In the genomic region with DNA sequence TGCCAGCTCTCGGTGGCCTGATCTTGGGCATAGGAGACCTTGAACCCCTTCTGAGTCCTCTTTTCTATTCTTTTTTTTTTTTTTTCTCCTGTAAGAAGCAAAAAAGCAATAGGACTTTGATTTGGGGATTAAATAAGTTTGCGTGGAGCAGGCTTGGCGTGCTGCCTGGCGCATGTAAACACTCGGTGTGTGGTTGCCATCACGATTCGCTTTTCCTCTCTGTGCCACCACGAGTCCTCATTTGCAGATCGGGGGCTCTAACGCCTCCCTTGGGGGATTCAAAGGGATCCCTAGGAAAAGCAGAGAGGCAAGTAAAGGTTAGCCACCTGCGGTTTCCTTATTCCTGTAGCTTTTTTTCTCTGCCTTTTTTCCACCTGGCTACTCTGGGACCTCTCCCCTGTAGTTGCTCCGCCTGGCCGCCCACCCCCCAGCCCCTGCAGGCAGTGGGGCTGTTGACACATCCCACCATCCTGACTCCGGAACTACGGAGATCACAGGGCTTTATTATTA, we compare ENCODE assay signal across 8 cellular contexts. TPM values are rescaled to one million over a fixed set of nuclear protein-coding genes. Genes with fewer than 3 reads are reported as not detected.
A peak's percentile ranks its signal among the peaks of the same experiment; 100 is the strongest.
DNase-seq lines count a peak whose midpoint lies in the region; ATAC-seq and TF ChIP-seq lines count a peak whose summit lies in the region.

No MANE protein-coding gene starts in this region.

- peak; percentile 21 for DNase-seq in NCI-H2171 treated with DMSO at 0.1 percent for 48 hours (lab: John Stamatoyannopoulos, UW)
- no peak for DNase-seq in NCI-H2171 (lab: John Stamatoyannopoulos, UW)
- DNase-seq in SK-N-SH, result peak; percentile 35
- peak; percentile 61 for DNase-seq in dermis blood vessel endothelial cell
- peak; percentile 42 for DNase-seq in lung (ENCODE audit: low spot score)
- peak; percentile 42 for DNase-seq in superior temporal gyrus (ENCODE audit: extremely low spot score)
- no peak for DNase-seq in occipital lobe (lab: John Stamatoyannopoulos, UW)
- no peak for DNase-seq in SK-N-DZ (ENCODE audit: low spot score)

- H3F3A ChIP-seq in SK-N-SH (replicated peaks; ENCODE audit: insufficient read depth), result no peaks in the 10 kb centered on the region

- H3K4me2 ChIP-seq in SK-N-SH, result peak overlapping the region; percentile 85

- TF ChIP-seq EP300 in SK-N-SH (IDR thresholded peaks at IDR 0.05; ENCODE audit: borderline replicate concordance in 1 of 2, low read depth in 1 of 2, low read length in 1 of 2), result no peak

- H3K4me1 ChIP-seq in SK-N-SH (ENCODE audit: control insufficient read depth in 1 of 2, insufficient read depth in 2 of 2, low read depth in 1 of 2, low read length in 1 of 2) (peaks cover 10 to 34% of the 10 kb centered on the region in 2 experiments; a peak in 3 of 4 replicates), lung (ENCODE audit: control insufficient read depth in 2 of 2, insufficient read depth in 2 of 2, low read length in 2 of 2) (peaks cover 3 to 23% of the 10 kb centered on the region in 2 donors)

- POLR2A ChIA-PET in SK-N-SH (lab: Yijun Ruan, JAX), result no interaction called here

- ATAC-seq in lung (ENCODE audit: insufficient read depth, low FRiP score), result no peak

- H3K9me2 ChIP-seq in SK-N-SH, result no peaks in the 10 kb centered on the region

- peaks cover 53% of the 10 kb centered on the region for H4K20me1 ChIP-seq in SK-N-SH (ENCODE audit: insufficient read depth)

- 5% methylated on average over 15 of the region's 15 CpGs for WGBS in SK-N-SH (ENCODE audit: low lambda C conversion rate)
- WGBS in lung, 2 donors, result 2 to 3% methylated on average over 15 of the region's 15 CpGs

- H3K27me3 ChIP-seq in SK-N-SH (ENCODE audit: insufficient read depth), result no peaks in the 10 kb centered on the region
- H3K27me3 ChIP-seq in lung (ENCODE audit: control insufficient read depth, insufficient read depth), result no peaks in the 10 kb centered on the region

- H3K9me3 ChIP-seq in SK-N-SH (no peaks in the 10 kb centered on the region), lung (ENCODE audit: control insufficient read depth in 2 of 2, insufficient read depth in 1 of 2, low read length in 1 of 2) (no peaks in the 10 kb centered on the region)

- H3K27ac ChIP-seq in SK-N-SH (ENCODE audit: low read depth in 2 of 2, low read length in 1 of 2) (peak overlapping the region; percentile 25 to 92; a peak in 2 of 4 replicates), lung (ENCODE audit: low read depth in 1 of 2, low read length in 1 of 2) (peak overlapping the region; percentile 88 to 93)

- peak overlapping the region; percentile 96 for H3K9ac ChIP-seq in SK-N-SH

- H3K79me2 ChIP-seq in SK-N-SH (ENCODE audit: insufficient read depth), result peaks cover 96% of the 10 kb centered on the region

- TF ChIP-seq CTCF in SK-N-SH (IDR thresholded peaks at IDR 0.05) (no peak), lung (IDR thresholded peaks at IDR 0.05; ENCODE audit: control extremely low read depth, extremely low read depth) (no peak)

- CTCF ChIA-PET in SK-N-SH (lab: Yijun Ruan, JAX), result no interaction called here

- H2AFZ ChIP-seq in SK-N-SH (ENCODE audit: low read depth), result no peak overlapping the region

- TF ChIP-seq RAD21 in SK-N-SH (IDR thresholded peaks at IDR 0.05; ENCODE audit: low read length), result no peak

- H3K4me3 ChIP-seq in SK-N-SH (ENCODE audit: low read depth in 2 of 2, low read length in 1 of 2), result peak overlapping the region; percentile 93 to 98
- H3K4me3 ChIP-seq in lung, result peak overlapping the region; percentile 99

- H3K36me3 ChIP-seq in SK-N-SH (replicated peaks in 1 of 2; ENCODE audit: control insufficient read depth in 1 of 2, insufficient read depth in 2 of 2, low read length in 1 of 2) (peaks cover 51 to 56% of the 10 kb centered on the region in 2 experiments), lung (ENCODE audit: control insufficient read depth in 2 of 2, insufficient read depth in 2 of 2, low read length in 2 of 2) (peaks cover 6 to 20% of the 10 kb centered on the region in 2 donors)

TF ChIP-seq in SK-N-SH, 30 proteins besides CTCF, POLR2A, EP300 and RAD21:
- 0 out of 2 replicates have a peak, but pooled peaks have one; percentile 3 for TF ChIP-seq SIN3A (IDR thresholded peaks at IDR 0.05; ENCODE audit: borderline replicate concordance, low read depth, low read length)
- TF ChIP-seq MAX (IDR thresholded peaks at IDR 0.05; ENCODE audit: low read depth), result 0 out of 2 replicates have a peak, but pooled peaks have one; percentile 20
- no peak for TF ChIP-seq JUND (IDR thresholded peaks at IDR 0.05)
- peak; percentile 77 for TF ChIP-seq MXI1 (IDR thresholded peaks at IDR 0.05; ENCODE audit: low read depth, low read length)
- TF ChIP-seq TCF12 (IDR thresholded peaks at IDR 0.05), result no peak

RNA-seq across cellular contexts. Expression of gene SAFB, which starts 1.3 kb away (rescaled TPM):
- polyA plus RNA-seq in SK-N-SH (2012; rRNA removed) (44.4 and 90.0 TPM in 2 replicates), lung (10 to 100 TPM; 59.5 to 67.2 TPM)
- polyA plus RNA-seq in SK-N-SH (2012; cell fraction: cytosol; rRNA removed), result 43.3 and 43.5 TPM in 2 replicates
- 157 and 489 TPM in 2 replicates for polyA plus RNA-seq in SK-N-SH (2012; cell fraction: nucleus; rRNA removed)
- total RNA-seq in dermis blood vessel endothelial cell (56.0 and 60.1 TPM in 2 replicates), lung (100 to 1,000 TPM in 1 of 2 donors, 10 to 100 TPM in 1; 88.2 to 130 TPM), occipital lobe (76.6 TPM)
- polyA plus RNA-seq in SK-N-DZ (2014; cell fraction: cytosol; rRNA removed), result 21.0 and 30.1 TPM in 2 replicates
- 45.2 and 117 TPM in 2 replicates for polyA plus RNA-seq in SK-N-DZ (2014; cell fraction: nucleus; rRNA removed)

RNA-seq across cellular contexts. Expression of gene SAFB2, which starts 1.6 kb away (rescaled TPM):
- polyA plus RNA-seq in SK-N-SH (2012; rRNA removed) (20.3 and 37.7 TPM in 2 replicates), lung (10 to 100 TPM; 39.7 to 51.9 TPM)
- polyA plus RNA-seq in SK-N-SH (2012; cell fraction: cytosol; rRNA removed), result 20.4 and 21.6 TPM in 2 replicates
- polyA plus RNA-seq in SK-N-SH (2012; cell fraction: nucleus; rRNA removed), result 84.9 and 120 TPM in 2 replicates
- total RNA-seq in dermis blood vessel endothelial cell (33.4 and 47.5 TPM in 2 replicates), lung (10 to 100 TPM; 85.0 to 88.6 TPM), occipital lobe (44.3 TPM)
- polyA plus RNA-seq in SK-N-DZ (2014; cell fraction: cytosol; rRNA removed), result 8.3 and 12.7 TPM in 2 replicates
- polyA plus RNA-seq in SK-N-DZ (2014; cell fraction: nucleus; rRNA removed), result 33.5 and 69.8 TPM in 2 replicates

RNA-seq across cellular contexts. Expression of gene MICOS13, which starts 56.1 kb away (rescaled TPM):
- polyA plus RNA-seq in SK-N-SH (2012; rRNA removed) (112 and 116 TPM in 2 replicates), lung (100 to 1,000 TPM in 1 of 2 donors, 10 to 100 TPM in 1; 77.1 to 184 TPM)
- 56.7 and 76.6 TPM in 2 replicates for polyA plus RNA-seq in SK-N-SH (2012; cell fraction: cytosol; rRNA removed)
- 54.9 and 78.4 TPM in 2 replicates for polyA plus RNA-seq in SK-N-SH (2012; cell fraction: nucleus; rRNA removed)
- total RNA-seq in dermis blood vessel endothelial cell (13.4 and 22.3 TPM in 2 replicates), lung (10 to 100 TPM; 26.6 to 78.2 TPM), occipital lobe (16.2 TPM)
- 29.8 and 31.0 TPM in 2 replicates for polyA plus RNA-seq in SK-N-DZ (2014; cell fraction: cytosol; rRNA removed)
- 26.0 and 26.7 TPM in 2 replicates for polyA plus RNA-seq in SK-N-DZ (2014; cell fraction: nucleus; rRNA removed)

RNA-seq across cellular contexts. Expression of gene TINCR, which starts 56.5 kb away (rescaled TPM):
- 0.02 and 0.03 TPM in 2 replicates for polyA plus RNA-seq in SK-N-SH (2012; rRNA removed)
- 0.03 and 0.07 TPM in 2 replicates for polyA plus RNA-seq in SK-N-SH (2012; cell fraction: cytosol; rRNA removed)
- 0.11 and 0.12 TPM in 2 replicates for polyA plus RNA-seq in SK-N-SH (2012; cell fraction: nucleus; rRNA removed)
- total RNA-seq in dermis blood vessel endothelial cell, result under 0.01 TPM in 1 of 2 replicates, not detected in the other
- 1 to 10 TPM; 1.8 to 2.0 TPM for total RNA-seq in lung
- 1 to 10 TPM; 1.0 to 2.0 TPM for polyA plus RNA-seq in lung
- 0.31 TPM for total RNA-seq in occipital lobe
- 0.09 TPM in 1 of 2 replicates, not detected in the other for polyA plus RNA-seq in SK-N-DZ (2014; cell fraction: cytosol; rRNA removed)
- not detected in 2 replicates for polyA plus RNA-seq in SK-N-DZ (2014; cell fraction: nucleus; rRNA removed)

RNA-seq across cellular contexts. Expression of gene HSD11B1L, which starts 56.6 kb away (rescaled TPM):
- polyA plus RNA-seq in SK-N-SH (2012; rRNA removed) (52.0 and 53.3 TPM in 2 replicates), lung (10 to 100 TPM in 1 of 2 donors, 1 to 10 TPM in 1; 7.5 to 12.2 TPM)
- 35.3 and 47.9 TPM in 2 replicates for polyA plus RNA-seq in SK-N-SH (2012; cell fraction: cytosol; rRNA removed)
- polyA plus RNA-seq in SK-N-SH (2012; cell fraction: nucleus; rRNA removed), result 43.7 and 46.7 TPM in 2 replicates
- total RNA-seq in dermis blood vessel endothelial cell (7.4 and 9.7 TPM in 2 replicates), lung (10 to 100 TPM in 1 of 2 donors, 1 to 10 TPM in 1; 8.2 to 10.3 TPM), occipital lobe (16.7 TPM)
- 45.0 and 46.0 TPM in 2 replicates for polyA plus RNA-seq in SK-N-DZ (2014; cell fraction: cytosol; rRNA removed)
- 56.8 and 68.8 TPM in 2 replicates for polyA plus RNA-seq in SK-N-DZ (2014; cell fraction: nucleus; rRNA removed)

Comparison
In these comparisons a context has a peak if more than half of its experiments do, and no peak if none do; other contexts are left out.
1. DNase-seq: peak in NCI-H2171 treated with DMSO at 0.1 percent for 48 hours (single experiment), SK-N-SH (single experiment), dermis blood vessel endothelial cell (single experiment), lung (single experiment) and superior temporal gyrus (single experiment); none in NCI-H2171 (single experiment), occipital lobe (single experiment) and SK-N-DZ (single experiment).